Comparison of ENCODE assay signal across 15 cellular contexts in genomic region chrX:107632291-107632690, GRCh38.
"Had no signal": no experiment of that assay in that cellular context is flagged by ENCODE, and none has a peak within 500 bp of the region (broad histone marks: within the 10 kb centered on the region; RNA-seq: fewer than 3 reads in every experiment).

No MANE protein-coding gene starts in this region.

- H3K4me3 Mint-ChIP-seq: activated CD4-positive, alpha-beta T cell treated with anti-CD3 and anti-CD28 coated beads for 36 hours; stimulated activated naive CD8-positive, alpha-beta T cell treated with anti-CD3 and anti-CD28 coated beads, Interleukin-15, Interleukin-2, amounts not matched to agents 100 ng/mL and 50 ng/mL, for 24 hours had no signal

- H3K9me3 ChIP-seq: colonic mucosa, esophagus squamous epithelium, sigmoid colon, upper lobe of right lung had no signal

- FAIRE-seq: frontal cortex, keratinocyte had no signal

- H3K27ac Mint-ChIP-seq: activated CD4-positive, alpha-beta T cell treated with anti-CD3 and anti-CD28 coated beads for 36 hours; stimulated activated naive CD8-positive, alpha-beta T cell treated with anti-CD3 and anti-CD28 coated beads, Interleukin-15, Interleukin-2, amounts not matched to agents 100 ng/mL and 50 ng/mL, for 24 hours had no signal

- H3K4me3 ChIP-seq: colonic mucosa, esophagus squamous epithelium, sigmoid colon, upper lobe of right lung had no signal

- H3K27ac ChIP-seq: colonic mucosa, esophagus squamous epithelium, sigmoid colon, upper lobe of right lung, VCaP had no signal

- H3K4me1 ChIP-seq: colonic mucosa had no signal

- H3K9me3 Mint-ChIP-seq: activated naive CD4-positive, alpha-beta T cell treated with anti-CD3 and anti-CD28 coated beads, Interleukin-2, amount 50 U/mL, for 72 hours; stimulated activated naive CD8-positive, alpha-beta T cell treated with anti-CD3 and anti-CD28 coated beads, Interleukin-15, Interleukin-2, amounts not matched to agents 100 ng/mL and 50 ng/mL, for 24 hours had no signal

- DNase-seq: activated CD4-positive, alpha-beta T cell treated with anti-CD3 and anti-CD28 coated beads for 36 hours; aorta; colonic mucosa; esophagus squamous epithelium; left ventricle myocardium superior; mesendoderm; sigmoid colon; stimulated activated CD4-positive, alpha-beta T cell treated with anti-CD3 and anti-CD28 coated beads, Interleukin-4, amount 100 ng/mL, for 1 hour; T1000; upper lobe of right lung had no signal

- H3K36me3 ChIP-seq: colonic mucosa, esophagus squamous epithelium, sigmoid colon, upper lobe of right lung had no signal

- H3K27me3 Mint-ChIP-seq: activated CD4-positive, alpha-beta T cell treated with anti-CD3 and anti-CD28 coated beads for 36 hours; stimulated activated naive CD8-positive, alpha-beta T cell treated with anti-CD3 and anti-CD28 coated beads, Interleukin-15, Interleukin-2, amounts not matched to agents 100 ng/mL and 50 ng/mL, for 24 hours had no signal

- H3K27me3 ChIP-seq: colonic mucosa, esophagus squamous epithelium, sigmoid colon, upper lobe of right lung had no signal

- ATAC-seq: activated CD4-positive, alpha-beta T cell treated with anti-CD3 and anti-CD28 coated beads for 36 hours; activated naive CD4-positive, alpha-beta T cell treated with anti-CD3 and anti-CD28 coated beads, Interleukin-2, amount 50 U/mL, for 72 hours; left ventricle myocardium superior; upper lobe of right lung had no signal
